1 cellular context compared by ENCODE assay signal in the genomic region with DNA sequence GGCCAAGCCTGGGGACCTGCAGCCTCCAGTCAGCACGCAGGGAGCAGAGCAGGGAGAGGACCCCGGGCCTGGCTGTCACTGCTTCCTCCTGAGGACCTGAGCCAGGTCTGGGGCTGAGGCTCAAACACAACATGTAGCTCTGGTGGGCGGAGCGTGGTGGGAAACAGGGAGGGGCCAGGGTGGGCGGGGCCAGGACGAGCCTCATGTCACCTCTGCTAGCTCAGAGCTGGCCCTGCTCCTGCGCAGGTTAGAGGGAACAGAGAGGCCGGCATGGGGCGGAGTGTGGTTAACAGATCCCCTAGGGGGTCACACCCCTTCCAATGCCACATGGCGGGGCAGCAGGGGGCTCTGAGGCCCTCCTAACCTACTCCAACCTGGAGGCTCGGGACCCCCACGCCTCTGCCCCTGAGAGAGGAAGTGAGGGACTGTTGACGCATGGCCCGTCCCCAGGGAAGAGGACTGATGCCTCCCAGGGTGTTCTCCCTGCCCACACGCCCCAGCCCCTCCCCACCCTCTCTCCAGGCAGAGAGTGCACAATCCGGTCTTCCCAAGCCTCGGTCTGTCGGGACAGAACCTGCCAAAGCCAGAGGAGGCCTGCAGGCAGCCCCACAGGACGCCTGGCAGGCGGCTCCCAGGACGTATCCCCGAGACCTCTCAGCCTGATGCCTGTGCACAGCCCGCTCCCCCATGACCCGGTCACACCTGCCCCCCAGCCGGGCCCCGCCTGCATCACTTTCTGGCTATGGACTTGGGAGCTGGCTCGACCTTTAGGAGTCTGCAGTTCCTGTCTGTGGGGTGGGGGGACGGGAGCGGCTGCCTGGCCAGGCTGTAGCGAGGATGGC.
TF ChIP-seq lines count a peak whose summit lies in the region.

No MANE protein-coding gene starts in this region.

TF ChIP-seq in GM23338, 12 proteins besides CTCF, POLR2A, EP300 and RAD21 (continued from another document):
- TF ChIP-seq ZNF462 (CRISPR knock-in tag; IDR thresholded peaks at IDR 0.05) (no peak), JUNB (IDR thresholded peaks at IDR 0.05; ENCODE audit: unreplicated experiment) (no peak), ZNF114 (CRISPR knock-in tag; IDR thresholded peaks at IDR 0.05) (no peak), STAT1 (IDR thresholded peaks at IDR 0.05; ENCODE audit: unreplicated experiment) (no peak), NANOG (IDR thresholded peaks at IDR 0.05; ENCODE audit: borderline replicate concordance) (no peak), ZNF331 (CRISPR knock-in tag; IDR thresholded peaks at IDR 0.05; ENCODE audit: low read depth) (no peak)
